Comparison of ENCODE assay signal across 23 cellular contexts in the genomic region with DNA sequence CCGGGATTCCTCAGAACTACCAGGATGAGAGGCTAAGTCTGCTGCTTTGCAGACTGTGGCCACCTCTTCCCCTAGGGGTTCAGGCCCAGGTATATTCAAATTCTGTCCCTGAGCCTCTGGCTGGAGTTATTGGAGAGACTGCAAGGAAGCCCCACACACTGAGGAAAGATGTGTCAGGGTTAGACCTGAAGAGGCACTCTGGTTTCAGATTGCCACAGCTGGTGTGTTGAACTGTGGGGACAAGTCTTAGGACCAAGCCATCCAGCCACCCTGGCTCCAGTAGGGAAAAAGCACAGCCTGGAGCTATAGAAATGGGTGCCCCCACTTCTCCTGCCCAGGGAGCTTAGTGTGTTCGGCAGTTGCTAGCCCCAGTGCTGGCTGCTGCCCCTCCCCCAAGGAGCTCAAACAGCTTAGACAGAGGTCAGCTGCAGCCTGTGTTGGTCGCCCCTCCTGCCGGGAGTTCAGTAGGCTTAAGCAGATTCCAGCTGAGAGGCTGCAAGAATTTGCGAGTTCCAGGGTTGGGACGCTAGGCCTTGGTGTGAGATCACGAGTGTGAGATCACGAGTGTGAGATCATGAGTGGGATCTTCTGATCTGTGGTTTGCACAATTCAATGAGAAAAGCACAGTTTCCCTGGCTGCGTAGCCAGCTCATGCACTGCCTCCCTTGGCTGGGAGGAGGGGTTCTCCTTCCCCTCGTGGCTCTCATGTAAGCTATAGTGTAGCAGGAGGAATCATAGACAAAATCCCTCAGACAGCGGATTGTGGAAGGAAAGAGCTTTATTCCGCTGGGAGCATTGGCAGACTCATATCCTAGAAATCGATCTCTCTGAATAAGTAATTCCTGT.
A peak's percentile ranks its signal among the peaks of the same experiment; 100 is the strongest.
DNase-seq lines count a peak whose midpoint lies in the region; ATAC-seq and TF ChIP-seq lines count a peak whose summit lies in the region.
"Had no signal": no experiment of that assay in that cellular context is flagged by ENCODE, and none has a peak within 500 bp of the region (broad histone marks: within the 10 kb centered on the region; RNA-seq: fewer than 3 reads in every experiment).

No MANE protein-coding gene starts in this region.

- H3K36me3 Mint-ChIP-seq in endodermal cell (ENCODE audit: low read depth) (peaks cover 5% of the 10 kb centered on the region), endothelial cell (ENCODE audit: low read depth, unreplicated experiment) (no peaks in the 10 kb centered on the region)
- H3K36me3 Mint-ChIP-seq: CD4-positive, alpha-beta memory T cell had no signal

- 85 to 86% methylated on average over 7 to 13 of the region's 13 CpGs for WGBS in endodermal cell (ENCODE audit: insufficient coverage in 1 of 2, insufficient read length in 1 of 2), 2 experiments
- no CpG with 5 or more reads among the region's 13 CpGs for WGBS in neuronal stem cell (ENCODE audit: extremely low coverage in 2 of 2, insufficient read length in 2 of 2, insufficient replicate concordance in 1 of 2), 2 donors

- peak; percentile 85 for DNase-seq in NCI-H82 (lab: John Stamatoyannopoulos, UW)
- DNase-seq in endodermal cell: peak; percentile 74
- no peak for DNase-seq in neuronal stem cell (ENCODE audit: low spot score)
- DNase-seq in endothelial cell (ENCODE audit: low spot score): no peak
- DNase-seq in GDM1 (lab: John Stamatoyannopoulos, UW): no peak
- DNase-seq in 8988T: no peak
- DNase-seq: activated CD4-positive, alpha-beta T cell treated with anti-CD3 and anti-CD28 coated beads, Interleukin-2, amount 10 ng/mL, durations not matched to agents 24 days and 14 days; CD4-positive, alpha-beta memory T cell; DMS153; effector memory CD8-positive, alpha-beta T cell; HCEC 1CT; left cardiac atrium; mesenchymal stem cell; NCI-H1930; NCI-H226; NK-92 treated with Interleukin-12 subunit alpha and Interleukin-12 subunit beta, amount 100 ng/mL, for 24 hours; retina; stimulated activated CD4-positive, alpha-beta T cell treated with anti-CD3 and anti-CD28 coated beads, Interleukin-4, amount 100 ng/mL, for 24 hours; stimulated activated naive CD8-positive, alpha-beta T cell treated with anti-CD3 and anti-CD28 coated beads, Interleukin-15, amount 100 ng/mL, for 72 hours had no signal

- H3K27me3 Mint-ChIP-seq in endodermal cell (ENCODE audit: insufficient read depth): peaks cover 11% of the 10 kb centered on the region
- H3K27me3 Mint-ChIP-seq in endothelial cell (ENCODE audit: unreplicated experiment): peaks cover 4% of the 10 kb centered on the region
- H3K27me3 Mint-ChIP-seq: activated CD4-positive, alpha-beta T cell treated with anti-CD3 and anti-CD28 coated beads, Interleukin-2, amount 10 ng/mL, durations not matched to agents 24 days and 14 days; activated naive CD4-positive, alpha-beta T cell treated with anti-CD3 and anti-CD28 coated beads, Interleukin-2, amount 50 U/mL, for 24 hours; CD4-positive, alpha-beta memory T cell; effector memory CD8-positive, alpha-beta T cell; stimulated activated naive CD8-positive, alpha-beta T cell treated with anti-CD3 and anti-CD28 coated beads, Interleukin-15, amount 100 ng/mL, for 72 hours had no signal

- H3K36me3 ChIP-seq in endodermal cell (ENCODE audit: control insufficient read depth, insufficient read depth, low read length) (no peaks in the 10 kb centered on the region), neuronal stem cell (replicated peaks in 1 of 2; ENCODE audit: control insufficient read depth in 2 of 2, insufficient read depth in 2 of 2, low read length in 2 of 2) (no peaks in the 10 kb centered on the region)
- H3K36me3 ChIP-seq: tibial nerve had no signal

- no peak overlapping the region for H3K18ac ChIP-seq in neuronal stem cell (ENCODE audit: low read length)

- peak overlapping the region; percentile 57 for H2AFZ ChIP-seq in neuronal stem cell (ENCODE audit: low read length)

- no peak overlapping the region for H2BK12ac ChIP-seq in neuronal stem cell (ENCODE audit: low read length)

- H3K4me1 ChIP-seq in endodermal cell (ENCODE audit: control insufficient read depth, insufficient read depth, low read length) (no peaks in the 10 kb centered on the region), neuronal stem cell (ENCODE audit: control insufficient read depth in 2 of 2, insufficient read depth in 1 of 2, low read depth in 1 of 2, low read length in 2 of 2) (no peaks in the 10 kb centered on the region)
- H3K4me1 ChIP-seq: tibial nerve had no signal

- H3K27ac ChIP-seq in endodermal cell (ENCODE audit: low read depth, low read length): no peak overlapping the region
- H3K27ac ChIP-seq in neuronal stem cell (replicated peaks; ENCODE audit: low read length): no peak overlapping the region
- H3K27ac ChIP-seq: tibial nerve had no signal

- no peak overlapping the region for H2BK120ac ChIP-seq in neuronal stem cell (ENCODE audit: low read depth, low read length)

- H3K27ac Mint-ChIP-seq in endodermal cell (peak overlapping the region; percentile 79), endothelial cell (ENCODE audit: unreplicated experiment) (no peak overlapping the region)
- H3K27ac Mint-ChIP-seq: activated CD4-positive, alpha-beta T cell treated with anti-CD3 and anti-CD28 coated beads, Interleukin-2, amount 10 ng/mL, durations not matched to agents 24 days and 14 days; activated naive CD4-positive, alpha-beta T cell treated with anti-CD3 and anti-CD28 coated beads, Interleukin-2, amount 50 U/mL, for 24 hours; CD4-positive, alpha-beta memory T cell; effector memory CD8-positive, alpha-beta T cell; stimulated activated naive CD8-positive, alpha-beta T cell treated with anti-CD3 and anti-CD28 coated beads, Interleukin-15, amount 100 ng/mL, for 72 hours; T-helper 1 cell treated with Interleukin-12 subunit alpha and Interleukin-12 subunit beta and Interleukin-4 antibody, amounts not matched to agents 30 μg/mL and 1 μg/mL, for 36 hours had no signal

- H3K4me2 ChIP-seq in neuronal stem cell (ENCODE audit: insufficient read depth, low read length, poor library complexity, severe bottlenecking): no peak overlapping the region

- no peak overlapping the region for H4K91ac ChIP-seq in neuronal stem cell (ENCODE audit: low read depth, low read length, poor library complexity)

- H3K14ac ChIP-seq in neuronal stem cell (ENCODE audit: low read length): no peak overlapping the region

- H2BK15ac ChIP-seq in neuronal stem cell (ENCODE audit: low read length): no peak overlapping the region

- no peak overlapping the region for H2AK5ac ChIP-seq in neuronal stem cell (ENCODE audit: low read depth, low read length)

- peak overlapping the region; percentile 25 for H3K4me3 ChIP-seq in endodermal cell (ENCODE audit: low read length)
- H3K4me3 ChIP-seq in neuronal stem cell (ENCODE audit: low read length in 2 of 2): no peak overlapping the region
- H3K4me3 ChIP-seq: tibial nerve had no signal

- peaks cover 17% of the 10 kb centered on the region for H3K9me3 ChIP-seq in endodermal cell (ENCODE audit: control insufficient read depth, low read length)
- peaks cover 0 to 7% of the 10 kb centered on the region in 2 donors for H3K9me3 ChIP-seq in neuronal stem cell (replicated peaks in 1 of 2; ENCODE audit: control insufficient read depth in 2 of 2, insufficient read depth in 1 of 2, low read depth in 1 of 2, low read length in 2 of 2)

- no peak overlapping the region for H3K23ac ChIP-seq in neuronal stem cell (ENCODE audit: low read depth, low read length, poor library complexity)

- H4K8ac ChIP-seq in neuronal stem cell (ENCODE audit: low read depth, low read length): no peak overlapping the region

- H3K27me3 ChIP-seq in endodermal cell (ENCODE audit: control insufficient read depth, insufficient read depth, low read length, poor library complexity, severe bottlenecking) (no peaks in the 10 kb centered on the region), neuronal stem cell (ENCODE audit: control insufficient read depth in 3 of 3, insufficient read depth in 3 of 3, low read depth in 1 of 3, low read length in 3 of 3) (no peaks in the 10 kb centered on the region)
- H3K27me3 ChIP-seq: tibial nerve had no signal

- H3K79me1 ChIP-seq in neuronal stem cell (ENCODE audit: low read depth, low read length): no peaks in the 10 kb centered on the region

- peaks cover 3% of the 10 kb centered on the region for H3K4me1 Mint-ChIP-seq in endodermal cell
- H3K4me1 Mint-ChIP-seq in endothelial cell (ENCODE audit: unreplicated experiment): no peaks in the 10 kb centered on the region
- H3K4me1 Mint-ChIP-seq: activated CD4-positive, alpha-beta T cell treated with anti-CD3 and anti-CD28 coated beads, Interleukin-2, amount 10 ng/mL, durations not matched to agents 24 days and 14 days; activated naive CD4-positive, alpha-beta T cell treated with anti-CD3 and anti-CD28 coated beads, Interleukin-2, amount 50 U/mL, for 24 hours; CD4-positive, alpha-beta memory T cell; stimulated activated naive CD8-positive, alpha-beta T cell treated with anti-CD3 and anti-CD28 coated beads, Interleukin-15, amount 100 ng/mL, for 72 hours had no signal

- peaks cover 25% of the 10 kb centered on the region for H3K9me3 Mint-ChIP-seq in endodermal cell
- H3K9me3 Mint-ChIP-seq in endothelial cell (ENCODE audit: unreplicated experiment): peaks cover 5% of the 10 kb centered on the region

- no peak overlapping the region for H2BK5ac ChIP-seq in neuronal stem cell (ENCODE audit: low read length)

- H3K4me3 Mint-ChIP-seq in endodermal cell (no peak overlapping the region), endothelial cell (ENCODE audit: unreplicated experiment) (no peak overlapping the region)
- H3K4me3 Mint-ChIP-seq: activated CD4-positive, alpha-beta T cell treated with anti-CD3 and anti-CD28 coated beads, Interleukin-2, amount 10 ng/mL, durations not matched to agents 24 days and 14 days; activated naive CD4-positive, alpha-beta T cell treated with anti-CD3 and anti-CD28 coated beads, Interleukin-2, amount 50 U/mL, for 24 hours; CD4-positive, alpha-beta memory T cell; effector memory CD8-positive, alpha-beta T cell; stimulated activated naive CD8-positive, alpha-beta T cell treated with anti-CD3 and anti-CD28 coated beads, Interleukin-15, amount 100 ng/mL, for 72 hours; T-helper 1 cell treated with Interleukin-12 subunit alpha and Interleukin-12 subunit beta and Interleukin-4 antibody, amounts not matched to agents 30 μg/mL and 1 μg/mL, for 36 hours had no signal

- no peak for TF ChIP-seq CTCF in endodermal cell (conservative IDR thresholded peaks at IDR 0.05)
- TF ChIP-seq CTCF in endothelial cell (IDR thresholded peaks at IDR 0.05; ENCODE audit: unreplicated experiment): no peak

- H3K4ac ChIP-seq in neuronal stem cell (ENCODE audit: low read length): no peak overlapping the region

- ATAC-seq in GM19463 (IDR thresholded peaks at IDR 0.05; ENCODE audit: unreplicated experiment): peak; percentile 11
- ATAC-seq: effector memory CD8-positive, alpha-beta T cell; left cardiac atrium; stimulated activated naive CD8-positive, alpha-beta T cell treated with anti-CD3 and anti-CD28 coated beads, Interleukin-15, amount 100 ng/mL, for 72 hours had no signal

- H3K9ac ChIP-seq in endodermal cell (ENCODE audit: extremely low read depth, low read length, poor library complexity, severe bottlenecking) (no peak overlapping the region), neuronal stem cell (ENCODE audit: low read depth, low read length, poor library complexity) (no peak overlapping the region)

Comparison
In these comparisons a context has a peak if more than half of its experiments do, and no peak if none do; other contexts are left out.
1. DNase-seq: peak in NCI-H82 (single experiment) and endodermal cell (single experiment); none in neuronal stem cell (single experiment), endothelial cell (single experiment), GDM1 (single experiment) and 8988T (single experiment).